ENCODE assay signal across 10 cellular contexts in genomic region chr6:33695451-33695855, GRCh38. TPM values are rescaled to one million over a fixed set of nuclear protein-coding genes. Genes with fewer than 3 reads are reported as not detected.
DNase-seq lines count a peak whose midpoint lies in the region; ATAC-seq, FAIRE-seq and TF ChIP-seq lines count a peak whose summit lies in the region.
"Had no signal": no experiment of that assay in that cellular context is flagged by ENCODE, and none has a peak within 500 bp of the region (broad histone marks: within the 10 kb centered on the region; RNA-seq: fewer than 3 reads in every experiment).

No MANE protein-coding gene starts in this region.

- H3K4me3 ChIP-seq in CD4-positive, CD25-positive, alpha-beta regulatory T cell (ENCODE audit: low read depth, low read length), result no peak overlapping the region
- no peak overlapping the region for H3K4me3 ChIP-seq in bronchial epithelial cell (ENCODE audit: low read depth, low read length)

- H3K27ac Mint-ChIP-seq in CD4-positive, CD25-positive, alpha-beta regulatory T cell, result peak overlapping the region; percentile 98 to 99 (median 98)
- peak overlapping the region; percentile 41 to 99 (median 97) for H3K27ac Mint-ChIP-seq in naive thymus-derived CD8-positive, alpha-beta T cell

- no peak for TF ChIP-seq CTCF in bronchial epithelial cell (IDR thresholded peaks at IDR 0.05; ENCODE audit: insufficient read depth, low read length, severe bottlenecking)

- no peak for ATAC-seq in CD4-positive, CD25-positive, alpha-beta regulatory T cell (ENCODE audit: low read depth in 2 of 2)
- ATAC-seq in naive thymus-derived CD8-positive, alpha-beta T cell, result no peak
- ATAC-seq in HG03565 (IDR thresholded peaks at IDR 0.05; ENCODE audit: unreplicated experiment), result no peak
- ATAC-seq in HG02938 (IDR thresholded peaks at IDR 0.05; ENCODE audit: unreplicated experiment), result no peak
- no peak for ATAC-seq in GM18861 (IDR thresholded peaks at IDR 0.05; ENCODE audit: unreplicated experiment)

- POLR2A ChIA-PET in naive thymus-derived CD8-positive, alpha-beta T cell (lab: Charles Lee), result interaction anchor here (0.5 to 3.6 kb wide), 11 partner anchors 14 to 1193 kb away, joined by 3 to 25 read pairs (median 5); partner anchors contain the start of genes ANKS1A, BAK1, ITPR3 and UQCC2

- peak overlapping the region; percentile 72 for H3K27ac ChIP-seq in CD4-positive, CD25-positive, alpha-beta regulatory T cell (ENCODE audit: insufficient read depth, low read length, poor library complexity, severe bottlenecking)

- no peaks in the 10 kb centered on the region for H3K27me3 Mint-ChIP-seq in CD4-positive, CD25-positive, alpha-beta regulatory T cell
- H3K27me3 Mint-ChIP-seq in naive thymus-derived CD8-positive, alpha-beta T cell, result no peaks in the 10 kb centered on the region

- H3K9me3 ChIP-seq in CD4-positive, CD25-positive, alpha-beta regulatory T cell (ENCODE audit: control insufficient read depth in 2 of 2, low read length in 2 of 2), result no peaks in the 10 kb centered on the region

- H3K36me3 Mint-ChIP-seq in CD4-positive, CD25-positive, alpha-beta regulatory T cell, result peaks cover 27% of the 10 kb centered on the region
- H3K36me3 Mint-ChIP-seq in naive thymus-derived CD8-positive, alpha-beta T cell, result peaks cover 0 to 15% (median 6%) of the 10 kb centered on the region in 3 donors

- H3K4me1 Mint-ChIP-seq in CD4-positive, CD25-positive, alpha-beta regulatory T cell, result peaks cover 25 to 68% (median 44%) of the 10 kb centered on the region in 4 donors
- H3K4me1 Mint-ChIP-seq in naive thymus-derived CD8-positive, alpha-beta T cell, result peaks cover 27 to 76% (median 75%) of the 10 kb centered on the region in 4 donors

- H3K9me3 Mint-ChIP-seq in CD4-positive, CD25-positive, alpha-beta regulatory T cell, result no peaks in the 10 kb centered on the region
- no peaks in the 10 kb centered on the region for H3K9me3 Mint-ChIP-seq in naive thymus-derived CD8-positive, alpha-beta T cell

- H3K27me3 ChIP-seq in CD4-positive, CD25-positive, alpha-beta regulatory T cell (ENCODE audit: control insufficient read depth, insufficient read depth, low read length), result no peaks in the 10 kb centered on the region
- no peaks in the 10 kb centered on the region for H3K27me3 ChIP-seq in bronchial epithelial cell (ENCODE audit: control insufficient read depth, insufficient read depth, low read length)

- peaks cover 32% of the 10 kb centered on the region for H3K36me3 ChIP-seq in CD4-positive, CD25-positive, alpha-beta regulatory T cell (ENCODE audit: control insufficient read depth, insufficient read depth, low read length)
- H3K36me3 ChIP-seq in bronchial epithelial cell (ENCODE audit: control insufficient read depth, insufficient read depth, low read length), result peaks cover 41% of the 10 kb centered on the region

- no peak overlapping the region for H3K4me3 Mint-ChIP-seq in CD4-positive, CD25-positive, alpha-beta regulatory T cell
- H3K4me3 Mint-ChIP-seq in naive thymus-derived CD8-positive, alpha-beta T cell, result peak overlapping the region in 2 of 10 donors; percentile 67 to 79

- FAIRE-seq in bronchial epithelial cell (lab: Jason Lieb, UNC), result no peak

- peaks cover 61% of the 10 kb centered on the region for H3K4me1 ChIP-seq in CD4-positive, CD25-positive, alpha-beta regulatory T cell (ENCODE audit: control insufficient read depth, insufficient read depth, low read length, poor library complexity, severe bottlenecking)

- no peak for DNase-seq in CD4-positive, CD25-positive, alpha-beta regulatory T cell
- DNase-seq in NCI-H1694 treated with DMSO at 0.1 percent for 48 hours (lab: John Stamatoyannopoulos, UW) (peak; percentile 43), bronchial epithelial cell (ENCODE audit: low read depth) (peak; percentile 60), CD1c-positive myeloid dendritic cell (ENCODE audit: extremely low spot score) (no peak)
- DNase-seq in naive thymus-derived CD8-positive, alpha-beta T cell, result no peak
- DNase-seq: RPMI8226 had no signal

RNA-seq across cellular contexts. Expression of gene UQCC2, which starts 16.0 kb away (rescaled TPM):
- total RNA-seq in CD4-positive, CD25-positive, alpha-beta regulatory T cell, result 14.9 TPM
- polyA plus RNA-seq in CD4-positive, CD25-positive, alpha-beta regulatory T cell, result 10 to 100 TPM; 37.1 to 72.6 (median 51.2) TPM
- total RNA-seq in bronchial epithelial cell, result 47.1 and 49.7 TPM in 2 replicates
- total RNA-seq in naive thymus-derived CD8-positive, alpha-beta T cell, result 10 to 100 TPM; 23.3 to 24.7 TPM
- 10 to 100 TPM; 44.4 to 57.7 (median 56.2) TPM for polyA plus RNA-seq in naive thymus-derived CD8-positive, alpha-beta T cell

RNA-seq across cellular contexts. Expression of gene IP6K3, which starts 51.3 kb away (rescaled TPM):
- total RNA-seq in CD4-positive, CD25-positive, alpha-beta regulatory T cell, result not detected
- polyA plus RNA-seq in CD4-positive, CD25-positive, alpha-beta regulatory T cell, result not detected
- under 0.01 and 0.13 TPM in 2 replicates for total RNA-seq in bronchial epithelial cell
- total RNA-seq in naive thymus-derived CD8-positive, alpha-beta T cell, result not detected
- not detected for polyA plus RNA-seq in naive thymus-derived CD8-positive, alpha-beta T cell
- total RNA-seq: mononuclear cell had no signal

Comparison
In these comparisons a context has a peak if more than half of its experiments do, and no peak if none do; other contexts are left out.
1. DNase-seq: peak in NCI-H1694 treated with DMSO at 0.1 percent for 48 hours (single experiment) and bronchial epithelial cell (single experiment); none in CD4-positive, CD25-positive, alpha-beta regulatory T cell (0 of 3), naive thymus-derived CD8-positive, alpha-beta T cell (0 of 10) and CD1c-positive myeloid dendritic cell (single experiment).